In genomic region chr10:133608855-133609254, GRCh38 we compare ENCODE assay signal across 1 cellular context.
TF ChIP-seq lines count a peak whose summit lies in the region.

No MANE protein-coding gene starts in this region.

TF ChIP-seq in K562, 482 proteins besides CTCF, POLR2A, EP300 and RAD21:
- TF ChIP-seq DPF2 (IDR thresholded peaks at IDR 0.05) (no peak), POLR2AphosphoS5 (IDR thresholded peaks at IDR 0.05; ENCODE audit: control insufficient read depth, insufficient read depth, low read depth, low read length) (no peak), NFE2L1 (tag; IDR thresholded peaks at IDR 0.05; ENCODE audit: borderline replicate concordance, low read depth) (no peak), PHF8 (IDR thresholded peaks at IDR 0.05; ENCODE audit: borderline replicate concordance, low read length) (no peak), ZNF655 (CRISPR knock-in tag; IDR thresholded peaks at IDR 0.05) (no peak), CEBPB (tag; IDR thresholded peaks at IDR 0.05) (no peak), FOXM1 (IDR thresholded peaks at IDR 0.05; ENCODE audit: low read depth) (no peak), FOXM1 (CRISPR knock-in tag; IDR thresholded peaks at IDR 0.05; ENCODE audit: low read depth) (no peak), ZC3H4 (CRISPR knock-in tag; IDR thresholded peaks at IDR 0.05; ENCODE audit: borderline replicate concordance) (no peak), SMAD2 (IDR thresholded peaks at IDR 0.05; ENCODE audit: low read depth, low read length) (no peak), NFXL1 (CRISPR knock-in tag; IDR thresholded peaks at IDR 0.05) (no peak), CLOCK (CRISPR knock-in tag; IDR thresholded peaks at IDR 0.05; ENCODE audit: borderline replicate concordance) (no peak)
TF ChIP-seq in K562: peak in this region for 0.
